Comparison of ENCODE assay signal across 20 cellular contexts in the genomic region with DNA sequence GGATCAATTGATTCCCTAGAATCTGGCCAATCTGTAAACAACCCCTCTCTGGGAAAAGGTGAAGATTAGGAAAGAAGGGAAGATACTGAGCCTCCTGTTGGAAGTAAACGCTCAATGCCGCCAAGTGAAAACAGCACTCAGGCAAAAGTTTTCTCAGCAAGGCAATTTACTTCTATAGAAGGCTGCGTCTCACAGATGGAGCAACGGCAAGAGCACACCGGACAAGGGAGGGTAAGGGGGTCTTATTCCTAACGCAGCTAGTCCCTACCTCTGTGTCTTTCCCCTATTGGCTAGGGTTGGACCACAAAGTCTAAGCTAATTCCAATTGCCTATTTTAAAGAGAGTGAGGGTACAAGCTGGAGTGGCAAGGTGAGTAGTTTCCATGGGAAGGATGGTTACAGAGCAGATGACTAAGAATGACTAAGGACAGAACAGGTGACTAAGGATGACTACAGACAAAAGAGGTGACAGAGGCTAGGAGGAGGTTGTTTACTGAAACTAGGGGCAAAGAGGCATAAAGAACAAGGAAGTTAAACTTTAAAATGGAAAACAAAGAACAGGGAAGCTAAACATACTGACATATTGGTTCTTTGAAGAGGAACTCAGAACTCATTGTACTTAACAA. TPM values are rescaled to one million over a fixed set of nuclear protein-coding genes. Genes with fewer than 3 reads are reported as not detected.
DNase-seq lines count a peak whose midpoint lies in the region; TF ChIP-seq lines count a peak whose summit lies in the region.
"Had no signal": no experiment of that assay in that cellular context is flagged by ENCODE, and none has a peak within 500 bp of the region (broad histone marks: within the 10 kb centered on the region; RNA-seq: fewer than 3 reads in every experiment).

No MANE protein-coding gene starts in this region.

- DNase-seq in CD1c-positive myeloid dendritic cell (ENCODE audit: extremely low spot score) (peak; percentile 12), kidney tubule cell (ENCODE audit: low spot score) (peak; percentile 95), MG63 (no peak), endodermal cell (no peak), NOMO-1 (lab: John Stamatoyannopoulos, UW; ENCODE audit: unreplicated experiment in 2 of 2) (no peak), NCI-H1105 treated with DMSO at 0.1 percent for 48 hours (lab: John Stamatoyannopoulos, UW) (no peak)
- DNase-seq in activated naive CD8-positive, alpha-beta T cell treated with anti-CD3 and anti-CD28 coated beads for 36 hours: no peak
- DNase-seq: activated CD4-positive, alpha-beta T cell treated with anti-CD3 and anti-CD28 coated beads for 1 hour; caudate nucleus; effector CD4-positive, alpha-beta T cell; left lung; NCI-H1105; NCI-H526 treated with DMSO at 0.1 percent for 48 hours; sigmoid colon; stimulated activated CD4-positive, alpha-beta T cell treated with anti-CD3 and anti-CD28 coated beads, Interleukin-2, amount 100 ng/mL, for 24 hours; T-helper 9 cell had no signal

- H3K36me3 ChIP-seq in HEK293 (ENCODE audit: control insufficient read depth in 2 of 2, insufficient read depth in 1 of 2, low read length in 2 of 2) (no peaks in the 10 kb centered on the region), MG63 (no peaks in the 10 kb centered on the region), endodermal cell (ENCODE audit: control insufficient read depth, insufficient read depth, low read length) (no peaks in the 10 kb centered on the region)
- H3K36me3 ChIP-seq: left lung, sigmoid colon, suprapubic skin had no signal

- H3K4me3 ChIP-seq in HEK293 (ENCODE audit: low read depth, low read length): no peak overlapping the region
- H3K4me3 ChIP-seq in MG63: no peak overlapping the region
- no peak overlapping the region for H3K4me3 ChIP-seq in endodermal cell (ENCODE audit: low read length)
- H3K4me3 ChIP-seq: GM23338, left lung, sigmoid colon, SK-N-MC, suprapubic skin had no signal

- H3K4me1 ChIP-seq in HEK293 (ENCODE audit: control insufficient read depth, insufficient read depth, low read length) (no peaks in the 10 kb centered on the region), endodermal cell (ENCODE audit: control insufficient read depth, insufficient read depth, low read length) (no peaks in the 10 kb centered on the region)

- H3K4me3 Mint-ChIP-seq in activated naive CD8-positive, alpha-beta T cell treated with anti-CD3 and anti-CD28 coated beads for 36 hours: no peak overlapping the region
- H3K4me3 Mint-ChIP-seq in endodermal cell: no peak overlapping the region
- H3K4me3 Mint-ChIP-seq: GM23338 had no signal

- H3K9me3 Mint-ChIP-seq in activated naive CD8-positive, alpha-beta T cell treated with anti-CD3 and anti-CD28 coated beads for 36 hours: peaks cover 8% of the 10 kb centered on the region
- peaks cover 12% of the 10 kb centered on the region for H3K9me3 Mint-ChIP-seq in endodermal cell

- H3K9me3 ChIP-seq in HEK293 (ENCODE audit: control insufficient read depth, insufficient read depth, low read depth, low read length): no peaks in the 10 kb centered on the region
- H3K9me3 ChIP-seq in MG63: no peaks in the 10 kb centered on the region
- H3K9me3 ChIP-seq in endodermal cell (ENCODE audit: control insufficient read depth, low read length): peaks cover 10% of the 10 kb centered on the region
- H3K9me3 ChIP-seq: left lung, sigmoid colon, suprapubic skin had no signal

- POLR2A ChIA-PET in HEK293 (lab: Yijun Ruan, JAX): no interaction called here

- H3K9ac ChIP-seq in endodermal cell (ENCODE audit: extremely low read depth, low read length, poor library complexity, severe bottlenecking): no peak overlapping the region

- no peak for TF ChIP-seq CTCF in HEK293 (tag by site-specific recombination; IDR thresholded peaks at IDR 0.05)
- TF ChIP-seq CTCF in endodermal cell (conservative IDR thresholded peaks at IDR 0.05): no peak

- peaks cover 15% of the 10 kb centered on the region for H3K4me1 Mint-ChIP-seq in activated naive CD8-positive, alpha-beta T cell treated with anti-CD3 and anti-CD28 coated beads for 36 hours
- H3K4me1 Mint-ChIP-seq in endodermal cell: peaks cover 12% of the 10 kb centered on the region

- H3K27me3 Mint-ChIP-seq in activated naive CD8-positive, alpha-beta T cell treated with anti-CD3 and anti-CD28 coated beads for 36 hours: no peaks in the 10 kb centered on the region
- H3K27me3 Mint-ChIP-seq in endodermal cell (ENCODE audit: insufficient read depth): peaks cover 5% of the 10 kb centered on the region

- CTCF ChIA-PET in HEK293 (lab: Yijun Ruan, JAX): interaction anchor here (0.6 kb wide), 2 partner anchors 10 to 247 kb away, joined by 3 to 4 read pairs; no protein-coding TSS in a partner anchor

- H3K27me3 ChIP-seq in MG63 (peaks cover 14% of the 10 kb centered on the region), endodermal cell (ENCODE audit: control insufficient read depth, insufficient read depth, low read length, poor library complexity, severe bottlenecking) (no peaks in the 10 kb centered on the region)

- H3K36me3 Mint-ChIP-seq in activated naive CD8-positive, alpha-beta T cell treated with anti-CD3 and anti-CD28 coated beads for 36 hours: peaks cover 14% of the 10 kb centered on the region
- no peaks in the 10 kb centered on the region for H3K36me3 Mint-ChIP-seq in endodermal cell (ENCODE audit: low read depth)

- H3K27ac ChIP-seq in HEK293 (ENCODE audit: extremely low read depth, low read depth, low read length) (no peak overlapping the region), endodermal cell (ENCODE audit: low read depth, low read length) (no peak overlapping the region)
- H3K27ac ChIP-seq: left lung, sigmoid colon, SK-N-MC, suprapubic skin had no signal

- H3K27ac Mint-ChIP-seq in activated naive CD8-positive, alpha-beta T cell treated with anti-CD3 and anti-CD28 coated beads for 36 hours: peak overlapping the region; percentile 32
- H3K27ac Mint-ChIP-seq in endodermal cell: no peak overlapping the region
- H3K27ac Mint-ChIP-seq: GM23338 had no signal

- WGBS in endodermal cell (ENCODE audit: insufficient coverage in 1 of 2, insufficient read length in 1 of 2), 2 experiments: 96 to 100% methylated on average over 2 to 6 of the region's 6 CpGs

TF ChIP-seq in HEK293, 187 proteins besides CTCF, POLR2A, EP300 and RAD21:
- TF ChIP-seq ZNF707 (tag by site-specific recombination; IDR thresholded peaks at IDR 0.05) (no peak), SETDB1 (IDR thresholded peaks at IDR 0.05; ENCODE audit: insufficient read length, low read length) (peak; percentile 56), KLF1 (tag by site-specific recombination; IDR thresholded peaks at IDR 0.05) (no peak)

RNA-seq across cellular contexts. Expression of gene TTC9, which starts 5.6 kb away (rescaled TPM):
- 1 to 10 TPM; 4.9 to 5.4 TPM for total RNA-seq in activated naive CD8-positive, alpha-beta T cell treated with anti-CD3 and anti-CD28 coated beads for 36 hours
- total RNA-seq in MG63 (2014; rRNA removed; shearing (Covaris generic); ENCODE audit: low replicate concordance): not detected in 2 replicates
- 10 to 100 TPM in 1 of 2 donors, 1 to 10 TPM in 1; 9.4 to 11.6 TPM for total RNA-seq in endodermal cell
- 7.6 TPM for polyA plus RNA-seq in endodermal cell (2013, experiment 1 of 2)
- 7.8 TPM for polyA plus RNA-seq in endodermal cell (2013, experiment 2 of 2)

RNA-seq across cellular contexts. Expression of gene MED6, which starts 35.6 kb away (rescaled TPM):
- total RNA-seq in activated naive CD8-positive, alpha-beta T cell treated with anti-CD3 and anti-CD28 coated beads for 36 hours: 10 to 100 TPM; 62.3 to 66.6 TPM
- total RNA-seq in MG63 (2014; rRNA removed; shearing (Covaris generic); ENCODE audit: low replicate concordance): 19.2 and 28.2 TPM in 2 replicates
- total RNA-seq in endodermal cell: 10 to 100 TPM; 49.1 to 50.7 TPM
- 50.6 TPM for polyA plus RNA-seq in endodermal cell (2013, experiment 1 of 2)
- 44.4 TPM for polyA plus RNA-seq in endodermal cell (2013, experiment 2 of 2)

Comparison
In these comparisons a context has a peak if more than half of its experiments do, and no peak if none do; other contexts are left out.
1. DNase-seq: peak in CD1c-positive myeloid dendritic cell (single experiment) and kidney tubule cell (single experiment); none in activated naive CD8-positive, alpha-beta T cell treated with anti-CD3 and anti-CD28 coated beads for 36 hours (single experiment), MG63 (single experiment), endodermal cell (single experiment), NOMO-1 (0 of 2) and NCI-H1105 treated with DMSO at 0.1 percent for 48 hours (single experiment).